In the genomic region with DNA sequence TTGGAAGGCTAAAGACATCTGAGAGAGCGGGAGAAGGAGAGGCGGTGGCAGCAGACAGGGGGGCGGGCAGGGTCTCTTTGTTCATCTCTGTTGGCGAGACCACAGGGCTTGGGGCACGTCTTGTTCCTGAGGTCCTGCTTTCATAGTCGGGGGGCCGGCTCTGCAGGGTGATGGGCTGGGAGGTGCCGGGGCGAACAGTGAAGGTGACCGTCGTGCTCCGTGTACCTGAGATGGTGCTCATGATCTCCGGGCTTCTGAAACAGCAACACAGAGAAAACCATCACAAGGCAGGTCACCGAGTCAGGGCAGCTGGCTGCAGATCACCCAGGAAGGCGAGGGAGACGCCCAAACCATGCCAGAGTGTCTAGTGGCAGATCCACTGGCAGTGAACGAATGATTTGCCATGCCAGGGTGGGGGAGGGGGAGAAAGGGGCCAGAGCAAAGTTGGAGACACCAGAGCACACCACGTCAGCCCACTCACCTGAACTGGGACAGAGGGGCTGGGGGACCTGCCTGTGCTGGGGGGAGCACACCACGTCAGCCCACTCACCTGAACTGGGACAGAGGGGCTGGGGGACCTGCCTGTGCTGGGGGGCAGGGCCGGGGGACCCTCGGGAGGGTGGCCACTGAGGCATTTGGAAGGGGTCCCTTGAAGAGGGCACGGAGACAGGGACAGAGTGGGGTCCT, we compare ENCODE assay signal across 31 cellular contexts.
"Had no signal": no experiment of that assay in that cellular context is flagged by ENCODE, and none has a peak within 500 bp of the region (broad histone marks: within the 10 kb centered on the region; RNA-seq: fewer than 3 reads in every experiment).

No MANE protein-coding gene starts in this region.

- H3K4me3 ChIP-seq: ascending aorta, cardiac muscle cell, MG63, PC-9, SJCRH30, SK-N-MC had no signal

- H2AFZ ChIP-seq: PC-9 had no signal

- DNase-seq: activated CD4-positive, alpha-beta T cell treated with anti-CD3 and anti-CD28 coated beads, Interleukin-2, amount 10 ng/mL, durations not matched to agents 24 days and 14 days; activated CD4-positive, alpha-beta T cell treated with anti-CD3 and anti-CD28 coated beads, Interleukin-2, amount 50 U/mL, for 4 hours; activated CD8-positive, alpha-beta T cell treated with anti-CD3 and anti-CD28 coated beads for 36 hours; activated effector memory CD4-positive, alpha-beta T cell treated with anti-CD3 and anti-CD28 coated beads, Interleukin-2, amount 50 U/mL, for 16 hours; activated naive CD4-positive, alpha-beta T cell; activated naive CD4-positive, alpha-beta T cell treated with anti-CD3 and anti-CD28 coated beads, Interleukin-2, amount 50 U/mL, for 16 hours; activated naive CD8-positive, alpha-beta T cell treated with anti-CD3 and anti-CD28 coated beads for 36 hours; activated T-cell treated with anti-CD3 and anti-CD28 coated beads, Interleukin-2, amount 50 U/mL, for 1 hour; activated T-cell treated with anti-CD3 and anti-CD28 coated beads, Interleukin-2, amount 50 U/mL, for 72 hours; amniotic stem cell; Kasumi-1; KG1; MG63; NCI-H1048; NCI-H1105 treated with DMSO at 0.1 percent for 48 hours; NCI-H1436 treated with DMSO at 0.1 percent for 48 hours; NCI-H1694 treated with DMSO at 0.1 percent for 48 hours; NCI-H2029 treated with DMSO at 0.1 percent for 48 hours; NCI-H2107; NCI-H2171; NCI-H510A; NCI-H526; NCI-H748 treated with DMSO at 0.1 percent for 48 hours; PC-9; Right ventricle myocardium superior; SJCRH30; T1000 had no signal

- H3K4me3 Mint-ChIP-seq: activated CD4-positive, alpha-beta T cell treated with anti-CD3 and anti-CD28 coated beads, Interleukin-2, amount 10 ng/mL, durations not matched to agents 24 days and 14 days; activated CD8-positive, alpha-beta T cell treated with anti-CD3 and anti-CD28 coated beads for 36 hours; activated naive CD8-positive, alpha-beta T cell treated with anti-CD3 and anti-CD28 coated beads for 36 hours; activated T-cell treated with anti-CD3 and anti-CD28 coated beads, Interleukin-2, amount 50 U/mL, for 72 hours; activated T-helper 17 cell treated with anti-CD3 and anti-CD28 coated beads, Interleukin-2, amount 50 U/mL, for 72 hours had no signal

- H3K27ac Mint-ChIP-seq: activated CD4-positive, alpha-beta T cell treated with anti-CD3 and anti-CD28 coated beads, Interleukin-2, amount 10 ng/mL, durations not matched to agents 24 days and 14 days; activated CD8-positive, alpha-beta T cell treated with anti-CD3 and anti-CD28 coated beads for 36 hours; activated naive CD8-positive, alpha-beta T cell treated with anti-CD3 and anti-CD28 coated beads for 36 hours; activated T-cell treated with anti-CD3 and anti-CD28 coated beads, Interleukin-2, amount 50 U/mL, for 72 hours; activated T-helper 17 cell treated with anti-CD3 and anti-CD28 coated beads, Interleukin-2, amount 50 U/mL, for 72 hours had no signal

- H3K27me3 Mint-ChIP-seq: activated CD8-positive, alpha-beta T cell treated with anti-CD3 and anti-CD28 coated beads for 36 hours; activated naive CD8-positive, alpha-beta T cell treated with anti-CD3 and anti-CD28 coated beads for 36 hours had no signal

- ATAC-seq: activated CD8-positive, alpha-beta T cell treated with anti-CD3 and anti-CD28 coated beads for 36 hours; activated T-cell treated with anti-CD3 and anti-CD28 coated beads, Interleukin-2, amount 50 U/mL, for 72 hours; activated T-helper 17 cell treated with anti-CD3 and anti-CD28 coated beads, Interleukin-2, amount 50 U/mL, for 72 hours had no signal

- H3K9me3 Mint-ChIP-seq: activated CD4-positive, alpha-beta T cell treated with anti-CD3 and anti-CD28 coated beads, Interleukin-2, amount 10 ng/mL, durations not matched to agents 24 days and 14 days; activated CD8-positive, alpha-beta T cell treated with anti-CD3 and anti-CD28 coated beads for 36 hours; activated naive CD8-positive, alpha-beta T cell treated with anti-CD3 and anti-CD28 coated beads for 36 hours; activated T-cell treated with anti-CD3 and anti-CD28 coated beads, Interleukin-2, amount 50 U/mL, for 72 hours; activated T-helper 17 cell treated with anti-CD3 and anti-CD28 coated beads, Interleukin-2, amount 50 U/mL, for 72 hours had no signal

- H3K4me2 ChIP-seq: PC-9 had no signal

- H3K27me3 ChIP-seq: ascending aorta, cardiac muscle cell, MG63 had no signal

- H3K36me3 ChIP-seq: ascending aorta, cardiac muscle cell, MG63, SJCRH30 had no signal

- H3K36me3 Mint-ChIP-seq: activated naive CD8-positive, alpha-beta T cell treated with anti-CD3 and anti-CD28 coated beads for 36 hours had no signal

- H3K4me1 ChIP-seq: ascending aorta had no signal

- H3K9me3 ChIP-seq: ascending aorta, MG63, SJCRH30 had no signal

- H3K27ac ChIP-seq: ascending aorta, cardiac muscle cell, PC-9, SJCRH30, SK-N-MC had no signal
